13 cellular contexts compared by ENCODE assay signal in the genomic region with DNA sequence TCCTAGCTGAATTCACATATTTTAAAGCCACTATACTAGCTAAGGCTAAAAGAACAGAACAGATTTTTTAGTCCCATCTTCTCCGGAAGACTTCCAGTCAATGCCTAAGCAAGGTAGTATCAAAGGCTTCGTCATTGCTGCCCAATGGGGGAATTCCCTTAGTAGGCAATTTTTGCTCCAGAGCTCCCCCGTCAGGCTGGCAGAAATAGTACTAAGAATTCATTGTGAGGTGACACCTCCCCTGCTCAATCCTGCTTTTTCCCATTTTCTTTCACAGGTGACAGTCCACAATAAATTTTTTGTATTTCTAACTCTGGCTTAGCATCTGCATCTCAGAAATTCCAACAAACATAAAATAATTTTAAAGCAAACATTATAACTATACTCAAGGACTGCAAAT. TPM values are rescaled to one million over a fixed set of nuclear protein-coding genes. Genes with fewer than 3 reads are reported as not detected.
DNase-seq lines count a peak whose midpoint lies in the region; ATAC-seq and TF ChIP-seq lines count a peak whose summit lies in the region.
"Had no signal": no experiment of that assay in that cellular context is flagged by ENCODE, and none has a peak within 500 bp of the region (broad histone marks: within the 10 kb centered on the region; RNA-seq: fewer than 3 reads in every experiment).

No MANE protein-coding gene starts in this region.

- no peak overlapping the region for H3K27ac ChIP-seq in thyroid gland
- H3K27ac ChIP-seq: thoracic aorta had no signal

- H3K9me3 ChIP-seq in thyroid gland = no peaks in the 10 kb centered on the region
- H3K9me3 ChIP-seq: thoracic aorta had no signal

- no peaks in the 10 kb centered on the region for H3K36me3 Mint-ChIP-seq in activated T-cell treated with anti-CD3 and anti-CD28 coated beads, Interleukin-2, amount 50 U/mL, for 4 hours (ENCODE audit: insufficient read depth)

- peaks cover 12% of the 10 kb centered on the region for H3K9me3 Mint-ChIP-seq in activated T-cell treated with anti-CD3 and anti-CD28 coated beads, Interleukin-2, amount 50 U/mL, for 4 hours

- no peak overlapping the region for H3K4me3 Mint-ChIP-seq in activated T-cell treated with anti-CD3 and anti-CD28 coated beads, Interleukin-2, amount 50 U/mL, for 4 hours
- H3K4me3 Mint-ChIP-seq: IgD-negative memory B cell had no signal

- peak; percentile 38 to 59 for DNase-seq in activated T-cell treated with anti-CD3 and anti-CD28 coated beads, Interleukin-2, amount 50 U/mL, for 48 hours
- no peak for DNase-seq in activated T-cell treated with anti-CD3 and anti-CD28 coated beads, Interleukin-2, amount 50 U/mL, for 4 hours
- DNase-seq in NCI-H460 (ENCODE audit: extremely low read depth, low read depth) (peak; percentile 11), choroid plexus epithelial cell (ENCODE audit: low read depth) (no peak), thyroid gland (no peak)
- peak; percentile 58 for DNase-seq in stimulated activated CD8-positive, alpha-beta memory T cell treated with anti-CD3 and anti-CD28 coated beads, Interleukin-4, amount 100 ng/mL, for 48 hours
- DNase-seq in NK-92 treated with Interleukin-12 subunit alpha and Interleukin-12 subunit beta, amount 100 ng/mL, for 24 hours (lab: John Stamatoyannopoulos, UW) = no peak
- DNase-seq: aorta, COR-L47, retina had no signal

- peaks cover 41% of the 10 kb centered on the region for H3K27me3 Mint-ChIP-seq in activated T-cell treated with anti-CD3 and anti-CD28 coated beads, Interleukin-2, amount 50 U/mL, for 4 hours (ENCODE audit: low read depth)

- ATAC-seq in activated T-cell treated with anti-CD3 and anti-CD28 coated beads, Interleukin-2, amount 50 U/mL, for 4 hours = no peak
- no peak for ATAC-seq in GM19463 (IDR thresholded peaks at IDR 0.05; ENCODE audit: unreplicated experiment)

- no peaks in the 10 kb centered on the region for H3K27me3 ChIP-seq in thyroid gland

- H3K4me3 ChIP-seq in choroid plexus epithelial cell (ENCODE audit: low read depth, low read length) (no peak overlapping the region), thyroid gland (replicated peaks in 1 of 3) (no peak overlapping the region)
- H3K4me3 ChIP-seq: thoracic aorta had no signal

- intact Hi-C loops in thyroid gland (cut with DNase I) = no loop called here

- no peaks in the 10 kb centered on the region for H3K4me1 Mint-ChIP-seq in activated T-cell treated with anti-CD3 and anti-CD28 coated beads, Interleukin-2, amount 50 U/mL, for 4 hours (ENCODE audit: low read depth)
- H3K4me1 Mint-ChIP-seq: IgD-negative memory B cell had no signal

- TF ChIP-seq POLR2A in thyroid gland (IDR thresholded peaks at IDR 0.05) = no peak

- 18 to 41% methylated on average over 3 of the region's 3 CpGs for WGBS in thyroid gland, 2 donors

- H3K4me1 ChIP-seq in thyroid gland = no peaks in the 10 kb centered on the region

- H3K36me3 ChIP-seq in thyroid gland = no peaks in the 10 kb centered on the region
- H3K36me3 ChIP-seq: thoracic aorta had no signal

- TF ChIP-seq CTCF in choroid plexus epithelial cell (conservative IDR thresholded peaks at IDR 0.05; ENCODE audit: low read depth, low read length) = peak; percentile 17
- TF ChIP-seq CTCF in thyroid gland (IDR thresholded peaks at IDR 0.05) = no peak

RNA-seq across cellular contexts. Expression of a gene that starts 52.8 kb away (rescaled TPM):
- total RNA-seq in activated T-cell treated with anti-CD3 and anti-CD28 coated beads, Interleukin-2, amount 50 U/mL, for 4 hours = 100 to 1,000 TPM; 280 to 299 (median 287) TPM
- 42.4 and 52.8 TPM in 2 replicates for total RNA-seq in NCI-H460 (2014; rRNA removed; shearing (Covaris generic))
- polyA plus RNA-seq in NCI-H460 (2014; cell fraction: nucleus; rRNA removed) = 114 and 132 TPM in 2 replicates
- 100 to 1,000 TPM in 2 of 4 donors, 10 to 100 TPM in 2; 92.3 to 110 (median 97.2) TPM for total RNA-seq in thyroid gland

Comparison
In these comparisons a context has a peak if more than half of its experiments do, and no peak if none do; other contexts are left out.
1. DNase-seq: peak in activated T-cell treated with anti-CD3 and anti-CD28 coated beads, Interleukin-2, amount 50 U/mL, for 48 hours (2 of 2), NCI-H460 (single experiment) and stimulated activated CD8-positive, alpha-beta memory T cell treated with anti-CD3 and anti-CD28 coated beads, Interleukin-4, amount 100 ng/mL, for 48 hours (single experiment); none in activated T-cell treated with anti-CD3 and anti-CD28 coated beads, Interleukin-2, amount 50 U/mL, for 4 hours (single experiment), choroid plexus epithelial cell (single experiment), NK-92 treated with Interleukin-12 subunit alpha and Interleukin-12 subunit beta, amount 100 ng/mL, for 24 hours (single experiment) and thyroid gland (0 of 2).